In genomic region chr12:65690477-65690876, GRCh38 we compare ENCODE assay signal across 28 cellular contexts.
"Had no signal": no experiment of that assay in that cellular context is flagged by ENCODE, and none has a peak within 500 bp of the region (broad histone marks: within the 10 kb centered on the region; RNA-seq: fewer than 3 reads in every experiment).

No MANE protein-coding gene starts in this region.

- H3K9me3 Mint-ChIP-seq: activated CD4-positive, alpha-beta memory T cell treated with anti-CD3 and anti-CD28 coated beads for 36 hours; activated CD4-positive, alpha-beta T cell treated with anti-CD3 and anti-CD28 coated beads, Interleukin-2, amount 10 ng/mL, durations not matched to agents 24 days and 14 days; activated naive CD4-positive, alpha-beta T cell treated with anti-CD3 and anti-CD28 coated beads, Interleukin-2, amount 10 ng/mL, durations not matched to agents 7 days and 5 days; activated naive CD4-positive, alpha-beta T cell treated with anti-CD3 and anti-CD28 coated beads, Interleukin-2, amount 50 U/mL, for 72 hours; activated T-cell treated with anti-CD3 and anti-CD28 coated beads, Interleukin-2, amount 50 U/mL, for 24 hours; activated T-cell treated with anti-CD3 and anti-CD28 coated beads, Interleukin-2, amount 50 U/mL, for 72 hours; central memory CD8-positive, alpha-beta T cell; dendritic cell treated with granulocyte-macrophage colony-stimulating factor and Interleukin-4, amounts not matched to agents 40 ng/mL and 50 ng/mL, for 4 days; endodermal cell had no signal

- FAIRE-seq: bronchial epithelial cell had no signal

- ATAC-seq: activated CD4-positive, alpha-beta T cell treated with anti-CD3 and anti-CD28 coated beads for 36 hours; activated naive CD4-positive, alpha-beta T cell treated with anti-CD3 and anti-CD28 coated beads, Interleukin-2, amount 50 U/mL, for 72 hours; activated T-cell treated with anti-CD3 and anti-CD28 coated beads, Interleukin-2, amount 50 U/mL, for 72 hours; esophagus mucosa; foreskin keratinocyte; gastroesophageal sphincter had no signal

- H3K4me1 ChIP-seq: ascending aorta had no signal

- H3K27ac ChIP-seq: ascending aorta, brain microvascular endothelial cell, coronary artery, dorsolateral prefrontal cortex, foreskin keratinocyte, gastroesophageal sphincter had no signal

- H3K4me1 Mint-ChIP-seq: activated CD4-positive, alpha-beta T cell treated with anti-CD3 and anti-CD28 coated beads for 36 hours; activated CD4-positive, alpha-beta T cell treated with anti-CD3 and anti-CD28 coated beads, Interleukin-2, amount 10 ng/mL, durations not matched to agents 24 days and 14 days; activated naive CD4-positive, alpha-beta T cell treated with anti-CD3 and anti-CD28 coated beads, Interleukin-2, amount 10 ng/mL, durations not matched to agents 7 days and 5 days; activated naive CD8-positive, alpha-beta T cell treated with anti-CD3 and anti-CD28 coated beads, Interleukin-2, amount 10 ng/mL, durations not matched to agents 7 days and 5 days; central memory CD8-positive, alpha-beta T cell had no signal

- H3K4me3 ChIP-seq: ascending aorta, coronary artery, dorsolateral prefrontal cortex, gastroesophageal sphincter had no signal

- H3K36me3 ChIP-seq: ascending aorta, brain microvascular endothelial cell, gastroesophageal sphincter had no signal

- H3K27ac Mint-ChIP-seq: activated CD4-positive, alpha-beta memory T cell treated with anti-CD3 and anti-CD28 coated beads for 36 hours; activated CD4-positive, alpha-beta T cell treated with anti-CD3 and anti-CD28 coated beads for 36 hours; activated CD4-positive, alpha-beta T cell treated with anti-CD3 and anti-CD28 coated beads, Interleukin-2, amount 10 ng/mL, durations not matched to agents 24 days and 14 days; activated naive CD4-positive, alpha-beta T cell treated with anti-CD3 and anti-CD28 coated beads, Interleukin-2, amount 10 ng/mL, durations not matched to agents 7 days and 5 days; activated naive CD4-positive, alpha-beta T cell treated with anti-CD3 and anti-CD28 coated beads, Interleukin-2, amount 50 U/mL, for 72 hours; activated naive CD8-positive, alpha-beta T cell treated with anti-CD3 and anti-CD28 coated beads, Interleukin-2, amount 10 ng/mL, durations not matched to agents 7 days and 5 days; activated T-cell treated with anti-CD3 and anti-CD28 coated beads, Interleukin-2, amount 50 U/mL, for 24 hours; activated T-cell treated with anti-CD3 and anti-CD28 coated beads, Interleukin-2, amount 50 U/mL, for 72 hours; dendritic cell treated with granulocyte-macrophage colony-stimulating factor and Interleukin-4, amounts not matched to agents 40 ng/mL and 50 ng/mL, for 4 days; endodermal cell had no signal

- H3K9me3 ChIP-seq: ascending aorta, gastroesophageal sphincter had no signal

- H3K36me3 Mint-ChIP-seq: activated CD4-positive, alpha-beta memory T cell treated with anti-CD3 and anti-CD28 coated beads for 36 hours; activated naive CD4-positive, alpha-beta T cell treated with anti-CD3 and anti-CD28 coated beads, Interleukin-2, amount 10 ng/mL, durations not matched to agents 7 days and 5 days; activated naive CD4-positive, alpha-beta T cell treated with anti-CD3 and anti-CD28 coated beads, Interleukin-2, amount 50 U/mL, for 72 hours; activated naive CD8-positive, alpha-beta T cell treated with anti-CD3 and anti-CD28 coated beads, Interleukin-2, amount 10 ng/mL, durations not matched to agents 7 days and 5 days had no signal

- H3K27me3 Mint-ChIP-seq: activated CD4-positive, alpha-beta memory T cell treated with anti-CD3 and anti-CD28 coated beads for 36 hours; activated naive CD4-positive, alpha-beta T cell treated with anti-CD3 and anti-CD28 coated beads, Interleukin-2, amount 10 ng/mL, durations not matched to agents 7 days and 5 days; dendritic cell treated with granulocyte-macrophage colony-stimulating factor and Interleukin-4, amounts not matched to agents 40 ng/mL and 50 ng/mL, for 4 days had no signal

- H3K27me3 ChIP-seq: ascending aorta, brain microvascular endothelial cell, foreskin keratinocyte, gastroesophageal sphincter had no signal

- DNase-seq: activated CD4-positive, alpha-beta memory T cell treated with anti-CD3 and anti-CD28 coated beads for 36 hours; activated CD4-positive, alpha-beta T cell treated with anti-CD3 and anti-CD28 coated beads for 36 hours; activated CD4-positive, alpha-beta T cell treated with anti-CD3 and anti-CD28 coated beads, Interleukin-2, amount 10 ng/mL, durations not matched to agents 24 days and 14 days; activated CD4-positive, CD25-positive, alpha-beta regulatory T cell; activated CD4-positive, CD25-positive, alpha-beta regulatory T cell treated with anti-CD3 and anti-CD28 coated beads, Interleukin-2, amount 50 U/mL, for 72 hours; activated CD8-positive, alpha-beta memory T cell treated with anti-CD3 and anti-CD28 coated beads, Interleukin-2, amount 50 U/mL, for 48 hours; activated gamma-delta T cell; activated naive CD4-positive, alpha-beta T cell; activated naive CD4-positive, alpha-beta T cell treated with anti-CD3 and anti-CD28 coated beads, Interleukin-2, amount 10 ng/mL, durations not matched to agents 7 days and 5 days; activated naive CD8-positive, alpha-beta T cell treated with anti-CD3 and anti-CD28 coated beads, Interleukin-2, amount 10 ng/mL, durations not matched to agents 7 days and 5 days; activated T-cell treated with anti-CD3 and anti-CD28 coated beads for 4 hours; activated T-cell treated with anti-CD3 and anti-CD28 coated beads, Interleukin-2, amount 50 U/mL, for 24 hours; activated T-cell treated with anti-CD3 and anti-CD28 coated beads, Interleukin-2, amount 50 U/mL, for 72 hours; brain microvascular endothelial cell; dorsolateral prefrontal cortex; effector memory CD4-positive, alpha-beta T cell; endodermal cell; foreskin keratinocyte; head of caudate nucleus; T-helper 2 cell had no signal

- H3K4me3 Mint-ChIP-seq: activated CD4-positive, alpha-beta memory T cell treated with anti-CD3 and anti-CD28 coated beads for 36 hours; activated CD4-positive, alpha-beta T cell treated with anti-CD3 and anti-CD28 coated beads for 36 hours; activated CD4-positive, alpha-beta T cell treated with anti-CD3 and anti-CD28 coated beads, Interleukin-2, amount 10 ng/mL, durations not matched to agents 24 days and 14 days; activated naive CD4-positive, alpha-beta T cell treated with anti-CD3 and anti-CD28 coated beads, Interleukin-2, amount 10 ng/mL, durations not matched to agents 7 days and 5 days; activated naive CD8-positive, alpha-beta T cell treated with anti-CD3 and anti-CD28 coated beads, Interleukin-2, amount 10 ng/mL, durations not matched to agents 7 days and 5 days; activated T-cell treated with anti-CD3 and anti-CD28 coated beads, Interleukin-2, amount 50 U/mL, for 24 hours; activated T-cell treated with anti-CD3 and anti-CD28 coated beads, Interleukin-2, amount 50 U/mL, for 72 hours; central memory CD8-positive, alpha-beta T cell; dendritic cell treated with granulocyte-macrophage colony-stimulating factor and Interleukin-4, amounts not matched to agents 40 ng/mL and 50 ng/mL, for 4 days; endodermal cell had no signal
